In genomic region chr5:51664491-51665294, GRCh38 we compare ENCODE assay signal across 27 cellular contexts.
"Had no signal": no experiment of that assay in that cellular context is flagged by ENCODE, and none has a peak within 500 bp of the region (broad histone marks: within the 10 kb centered on the region; RNA-seq: fewer than 3 reads in every experiment).

No MANE protein-coding gene starts in this region.

- H3K27ac ChIP-seq: ascending aorta, esophagus muscularis mucosa, parathyroid adenoma, spleen, suprapubic skin, tibial artery, VCaP had no signal

- DNase-seq: activated CD4-positive, alpha-beta T cell treated with anti-CD3 and anti-CD28 coated beads for 4 hours; activated CD4-positive, alpha-beta T cell treated with anti-CD3 and anti-CD28 coated beads, Interleukin-2, amount 50 U/mL, for 4 hours; activated CD8-positive, alpha-beta memory T cell treated with anti-CD3 and anti-CD28 coated beads, Interleukin-2, amount 50 U/mL, for 4 hours; activated effector memory CD4-positive, alpha-beta T cell treated with anti-CD3 and anti-CD28 coated beads, Interleukin-2, amount 50 U/mL, for 16 hours; activated naive CD4-positive, alpha-beta T cell treated with anti-CD3 and anti-CD28 coated beads, Interleukin-2, amount 10 ng/mL, durations not matched to agents 7 days and 5 days; activated naive CD8-positive, alpha-beta T cell treated with anti-CD3 and anti-CD28 coated beads, Interleukin-2, amount 10 ng/mL, durations not matched to agents 7 days and 5 days; activated T-cell treated with anti-CD3 and anti-CD28 coated beads, Interleukin-2, amount 50 U/mL, for 1 hour; effector CD4-positive, alpha-beta T cell; hippocampal formation; left colon; midbrain; naive thymus-derived CD4-positive, alpha-beta T cell; occipital lobe; right cardiac atrium; spleen; stimulated activated naive CD4-positive, alpha-beta T cell; T-helper 9 cell; tibial artery had no signal

- H3K4me1 ChIP-seq: ascending aorta, esophagus muscularis mucosa, parathyroid adenoma, spleen, suprapubic skin, tibial artery had no signal

- H2AFZ ChIP-seq: parathyroid adenoma had no signal

- H3K27me3 Mint-ChIP-seq: activated naive CD4-positive, alpha-beta T cell treated with anti-CD3 and anti-CD28 coated beads, Interleukin-2, amount 10 ng/mL, durations not matched to agents 7 days and 5 days; activated naive CD8-positive, alpha-beta T cell treated with anti-CD3 and anti-CD28 coated beads, Interleukin-2, amount 10 ng/mL, durations not matched to agents 7 days and 5 days; naive thymus-derived CD4-positive, alpha-beta T cell had no signal

- H3K36me3 ChIP-seq: ascending aorta, esophagus muscularis mucosa, spleen, suprapubic skin, tibial artery had no signal

- H3K9ac ChIP-seq: parathyroid adenoma had no signal

- H3K4me3 Mint-ChIP-seq: activated naive CD4-positive, alpha-beta T cell treated with anti-CD3 and anti-CD28 coated beads, Interleukin-2, amount 10 ng/mL, durations not matched to agents 7 days and 5 days; activated naive CD8-positive, alpha-beta T cell treated with anti-CD3 and anti-CD28 coated beads, Interleukin-2, amount 10 ng/mL, durations not matched to agents 7 days and 5 days; activated T-helper 1 cell treated with anti-CD3 and anti-CD28 coated beads, Interleukin-12 subunit alpha, Interleukin-12 subunit beta, Interleukin-2, Interleukin-4 antibody, amounts not matched to agents 30 ng/mL and 10 ng/mL and 1 ng/mL, durations not matched to agents 14 hours and 24 hours and 36 hours; naive thymus-derived CD4-positive, alpha-beta T cell; neural crest cell; T-helper 1 cell treated with Interleukin-12 subunit alpha and Interleukin-12 subunit beta and Interleukin-4 antibody, amounts not matched to agents 30 μg/mL and 1 μg/mL, for 36 hours had no signal

- H3K9me3 ChIP-seq: ascending aorta, esophagus muscularis mucosa, suprapubic skin, tibial artery had no signal

- H3K4me1 Mint-ChIP-seq: activated naive CD4-positive, alpha-beta T cell treated with anti-CD3 and anti-CD28 coated beads, Interleukin-2, amount 10 ng/mL, durations not matched to agents 7 days and 5 days; activated naive CD8-positive, alpha-beta T cell treated with anti-CD3 and anti-CD28 coated beads, Interleukin-2, amount 10 ng/mL, durations not matched to agents 7 days and 5 days; naive thymus-derived CD4-positive, alpha-beta T cell had no signal

- H3K79me2 ChIP-seq: parathyroid adenoma had no signal

- H3K4me3 ChIP-seq: ascending aorta, esophagus muscularis mucosa, spleen, suprapubic skin, tibial artery had no signal

- ATAC-seq: left colon; naive thymus-derived CD4-positive, alpha-beta T cell; right cardiac atrium had no signal

- H3K9me3 Mint-ChIP-seq: activated naive CD8-positive, alpha-beta T cell treated with anti-CD3 and anti-CD28 coated beads, Interleukin-2, amount 10 ng/mL, durations not matched to agents 7 days and 5 days; activated T-helper 1 cell treated with anti-CD3 and anti-CD28 coated beads, Interleukin-12 subunit alpha, Interleukin-12 subunit beta, Interleukin-2, Interleukin-4 antibody, amounts not matched to agents 30 ng/mL and 10 ng/mL and 1 ng/mL, durations not matched to agents 14 hours and 24 hours and 36 hours; brain; neural crest cell had no signal

- H3K36me3 Mint-ChIP-seq: activated naive CD4-positive, alpha-beta T cell treated with anti-CD3 and anti-CD28 coated beads, Interleukin-2, amount 10 ng/mL, durations not matched to agents 7 days and 5 days; activated naive CD8-positive, alpha-beta T cell treated with anti-CD3 and anti-CD28 coated beads, Interleukin-2, amount 10 ng/mL, durations not matched to agents 7 days and 5 days; brain; naive thymus-derived CD4-positive, alpha-beta T cell had no signal

- H3K27ac Mint-ChIP-seq: activated naive CD4-positive, alpha-beta T cell treated with anti-CD3 and anti-CD28 coated beads, Interleukin-2, amount 10 ng/mL, durations not matched to agents 7 days and 5 days; activated naive CD8-positive, alpha-beta T cell treated with anti-CD3 and anti-CD28 coated beads, Interleukin-2, amount 10 ng/mL, durations not matched to agents 7 days and 5 days; activated T-helper 1 cell treated with anti-CD3 and anti-CD28 coated beads, Interleukin-12 subunit alpha, Interleukin-12 subunit beta, Interleukin-2, Interleukin-4 antibody, amounts not matched to agents 30 ng/mL and 10 ng/mL and 1 ng/mL, durations not matched to agents 14 hours and 24 hours and 36 hours; naive thymus-derived CD4-positive, alpha-beta T cell; T-helper 1 cell treated with Interleukin-12 subunit alpha and Interleukin-12 subunit beta and Interleukin-4 antibody, amounts not matched to agents 30 μg/mL and 1 μg/mL, for 36 hours had no signal

- H3K27me3 ChIP-seq: ascending aorta, esophagus muscularis mucosa, spleen, suprapubic skin, tibial artery had no signal
